29 cellular contexts compared by ENCODE assay signal in the genomic region with DNA sequence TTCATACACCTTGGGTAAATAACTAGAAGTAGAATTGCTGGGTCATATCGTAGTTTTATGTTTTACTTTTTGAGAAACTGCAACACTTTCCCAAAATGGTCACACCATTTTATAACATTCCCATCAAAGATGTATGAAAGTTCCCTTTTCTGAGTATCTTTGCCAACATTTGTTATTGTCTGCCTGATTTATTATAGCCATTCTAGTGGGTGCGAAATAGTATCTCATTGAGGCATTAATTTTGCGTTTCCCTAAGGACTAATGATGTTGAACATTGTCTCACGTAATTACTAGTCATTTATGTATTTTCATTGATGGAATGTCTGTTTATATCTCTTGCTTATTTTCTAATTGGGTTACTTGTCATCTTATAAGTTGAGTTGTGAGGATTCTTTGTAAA. TPM values are rescaled to one million over a fixed set of nuclear protein-coding genes. Genes with fewer than 3 reads are reported as not detected.
DNase-seq lines count a peak whose midpoint lies in the region; ATAC-seq, FAIRE-seq and TF ChIP-seq lines count a peak whose summit lies in the region.
"Had no signal": no experiment of that assay in that cellular context is flagged by ENCODE, and none has a peak within 500 bp of the region (broad histone marks: within the 10 kb centered on the region; RNA-seq: fewer than 3 reads in every experiment).

No MANE protein-coding gene starts in this region.

- POLR2A ChIA-PET in HepG2 (lab: Yijun Ruan, JAX), result no interaction called here

- H3K27ac ChIP-seq in HepG2 (ENCODE audit: extremely low read length, insufficient read depth, low read length) (no peak overlapping the region), right lobe of liver (no peak overlapping the region), gastrocnemius medialis (peak overlapping the region; percentile 87 to 94 (median 90))
- H3K27ac ChIP-seq: BLaER1 had no signal

- peaks cover 22% of the 10 kb centered on the region for H3K4me1 Mint-ChIP-seq in neural crest cell

- ATAC-seq in HepG2 (no peak), right lobe of liver (no peak), gastrocnemius medialis (no peak), HG03571 (IDR thresholded peaks at IDR 0.05; ENCODE audit: unreplicated experiment) (no peak)
- ATAC-seq: GM12878 had no signal

- TF ChIP-seq CTCF in HepG2 (CRISPR knock-in tag; IDR thresholded peaks at IDR 0.05), result no peak
- no peak for TF ChIP-seq CTCF in right lobe of liver (IDR thresholded peaks at IDR 0.05)
- no peak for TF ChIP-seq CTCF in neural crest cell (conservative IDR thresholded peaks at IDR 0.05)
- TF ChIP-seq CTCF in gastrocnemius medialis (IDR thresholded peaks at IDR 0.05 in 4 of 5, conservative IDR thresholded peaks at IDR 0.05 in 1 of 5), result no peak

- H3K4me2 ChIP-seq in HepG2 (ENCODE audit: low read depth, low read length), result no peak overlapping the region
- H3K4me2 ChIP-seq: BLaER1 had no signal

- no peak for FAIRE-seq in HepG2 (lab: Jason Lieb, UNC)
- FAIRE-seq: A204.1, GM12878, GM12892, GM18507 had no signal

- H3K27me3 Mint-ChIP-seq in neural crest cell (ENCODE audit: low read depth), result peaks cover 18% of the 10 kb centered on the region

- H3K4me1 ChIP-seq in HepG2 (ENCODE audit: insufficient read depth, low read length) (peaks cover 36% of the 10 kb centered on the region), right lobe of liver (peaks cover 0 to 8% (median 0%) of the 10 kb centered on the region in 4 donors), gastrocnemius medialis (peaks cover 32 to 45% of the 10 kb centered on the region in 2 donors)
- H3K4me1 ChIP-seq: BE2C had no signal

- peaks cover 77% of the 10 kb centered on the region for H3K79me2 ChIP-seq in HepG2 (ENCODE audit: insufficient read depth, low read length)

- peak overlapping the region; percentile 31 for H3K4me3 Mint-ChIP-seq in neural crest cell
- H3K4me3 Mint-ChIP-seq: CD14-positive monocyte; CD4-positive, alpha-beta memory T cell; CD4-positive, CD25-positive, alpha-beta regulatory T cell; CD8-positive, alpha-beta memory T cell had no signal

- H4K20me1 ChIP-seq in HepG2 (ENCODE audit: insufficient read depth, low read length), result peaks cover 2% of the 10 kb centered on the region; the same call in 1 of the 2 replicates
- H4K20me1 ChIP-seq: BLaER1 had no signal

- no peak for TF ChIP-seq POLR2A in HepG2 (IDR thresholded peaks at IDR 0.05; ENCODE audit: insufficient read depth in 1 of 2, low read depth in 2 of 2, low read length in 2 of 2)
- TF ChIP-seq POLR2A in right lobe of liver (IDR thresholded peaks at IDR 0.05), result no peak
- TF ChIP-seq POLR2A in gastrocnemius medialis (IDR thresholded peaks at IDR 0.05), result no peak

- WGBS in HepG2 (ENCODE audit: low lambda C conversion rate), result 88% methylated on average over 4 of the region's 4 CpGs
- WGBS in right lobe of liver (ENCODE audit: insufficient coverage, low coverage, low lambda C conversion rate, missing lambda C conversion rate), result 64% methylated on average over 4 of the region's 4 CpGs

- in situ Hi-C loops in HepG2 (cut with HindIII; ENCODE audit: extremely low pct_ligation_motif_present, low pct_unique_long_range_greater_than_20kb) (loop anchor here (5.0 kb wide), 1 partner anchor 39 kb away; no protein-coding TSS in a partner anchor), gastrocnemius medialis (cut with MboI; ENCODE audit: low sequenced_read_pairs in 4 of 4) (no loop called here)

- no peak overlapping the region for H3K27ac Mint-ChIP-seq in neural crest cell (ENCODE audit: unreplicated experiment)
- H3K27ac Mint-ChIP-seq: CD14-positive monocyte; CD4-positive, alpha-beta memory T cell; CD4-positive, CD25-positive, alpha-beta regulatory T cell; CD8-positive, alpha-beta memory T cell had no signal

- peaks cover 3% of the 10 kb centered on the region for H3K9me3 Mint-ChIP-seq in neural crest cell

- H2AFZ ChIP-seq in HepG2 (ENCODE audit: low read length), result no peak overlapping the region

- no peak overlapping the region for H3K9ac ChIP-seq in HepG2 (ENCODE audit: insufficient read depth, low read depth, low read length)
- H3K9ac ChIP-seq: BLaER1 had no signal

- intact Hi-C loops in HepG2 (cut with micrococcal nuclease; ENCODE audit: unreplicated experiment) (loop anchor here (5.0 kb wide), 1 partner anchor 39 kb away; no protein-coding TSS in a partner anchor), right lobe of liver (cut with DNase I) (no loop called here), gastrocnemius medialis (cut with DNase I; ENCODE audit: low total_unique reads) (loop anchor here (5.0 kb wide), 5 partner anchors 59 to 291 kb away; partner anchors contain the start of genes FYB2 and PLPP3)

- DNase-seq in HepG2 (ENCODE audit: low spot score), result no peak
- no peak for DNase-seq in right lobe of liver
- no peak for DNase-seq in neural crest cell (ENCODE audit: low read depth, low spot score)
- DNase-seq in gastrocnemius medialis, result no peak
- no peak for DNase-seq in RKO (ENCODE audit: low spot score)
- DNase-seq in NCI-H226, result no peak
- DNase-seq: 8988T; ACHN; BE2C; C1 segment of cervical spinal cord; CD4-positive, alpha-beta memory T cell; CD4-positive, CD25-positive, alpha-beta regulatory T cell; CD8-positive, alpha-beta memory T cell; COR-L47; DMS 273 treated with DMSO at 0.1 percent for 48 hours; DMS153; DMS53; DMS79; DND-41; EL; GDM1 had no signal

- CTCF ChIA-PET in HepG2 (lab: Yijun Ruan, JAX; ENCODE audit: low intra/inter-chr PET ratio, low total read pairs), result no interaction called here

- no TSS peak for BruUV-seq in HepG2 (replicated peaks; lab: Mats Ljungman, UMichigan)

- no peaks in the 10 kb centered on the region for H3K36me3 Mint-ChIP-seq in neural crest cell (ENCODE audit: low read depth)
- H3K36me3 Mint-ChIP-seq: CD4-positive, alpha-beta memory T cell; CD4-positive, CD25-positive, alpha-beta regulatory T cell had no signal

- no peak overlapping the region for H3K4me3 ChIP-seq in HepG2 (replicated peaks in 1 of 3; ENCODE audit: insufficient read depth in 1 of 3, low read depth in 2 of 3, low read length in 3 of 3)
- no peak overlapping the region for H3K4me3 ChIP-seq in right lobe of liver
- no peak overlapping the region for H3K4me3 ChIP-seq in gastrocnemius medialis
- H3K4me3 ChIP-seq: BLaER1, GM12878 had no signal

- no peak for TF ChIP-seq EP300 in HepG2 (IDR thresholded peaks at IDR 0.05; ENCODE audit: low read depth in 2 of 2, low read length in 2 of 2)
- TF ChIP-seq EP300 in HepG2 (CRISPR knock-in tag; IDR thresholded peaks at IDR 0.05; ENCODE audit: borderline replicate concordance), result no peak

- H3K36me3 ChIP-seq in HepG2 (replicated peaks in 1 of 2; ENCODE audit: control insufficient read depth in 1 of 2, insufficient read depth in 2 of 2, low read length in 2 of 2) (no peaks in the 10 kb centered on the region), right lobe of liver (no peaks in the 10 kb centered on the region), gastrocnemius medialis (no peaks in the 10 kb centered on the region)
- H3K36me3 ChIP-seq: BE2C, BLaER1 had no signal

- no peak for TF ChIP-seq RAD21 in HepG2 (CRISPR knock-in tag; IDR thresholded peaks at IDR 0.05)

- H3K27me3 ChIP-seq in HepG2 (ENCODE audit: control insufficient read depth in 1 of 2, insufficient read depth in 2 of 2, low read length in 2 of 2) (no peaks in the 10 kb centered on the region; a peak in 1 of 5 replicates), right lobe of liver (no peaks in the 10 kb centered on the region), gastrocnemius medialis (no peaks in the 10 kb centered on the region)

- H3K9me3 ChIP-seq in HepG2 (ENCODE audit: low read length) (no peaks in the 10 kb centered on the region), right lobe of liver (no peaks in the 10 kb centered on the region), gastrocnemius medialis (no peaks in the 10 kb centered on the region)
- H3K9me3 ChIP-seq: BE2C, BLaER1 had no signal

TF ChIP-seq in HepG2, 621 proteins besides CTCF, POLR2A, EP300 and RAD21:
- TF ChIP-seq MIER3 (CRISPR knock-in tag; IDR thresholded peaks at IDR 0.05; ENCODE audit: borderline replicate concordance) (no peak), ZNF7 (CRISPR knock-in tag; IDR thresholded peaks at IDR 0.05) (peak; percentile 93)

RNA-seq across cellular contexts. Expression of gene PRKAA2, which starts 3.4 kb away (rescaled TPM):
- 6.0 and 8.6 TPM in 2 replicates for total RNA-seq in HepG2 (2016; rRNA removed; fragmentation: Illumina TruSeq; extraction: Trizol)
- 0.71 and 0.97 TPM in 2 replicates for total RNA-seq in HepG2 (2016; cell fraction: cytosol; rRNA removed; fragmentation: Illumina TruSeq; extraction: Trizol; ENCODE audit: low read depth)
- total RNA-seq in HepG2 (2016; cell fraction: insoluble cytoplasmic fraction; rRNA removed; fragmentation: Illumina TruSeq; extraction: Trizol), result 5.6 and 8.1 TPM in 2 replicates
- 2.4 and 3.1 TPM in 2 replicates for total RNA-seq in HepG2 (2016; cell fraction: membrane; rRNA removed; fragmentation: Illumina TruSeq; extraction: Trizol)
- total RNA-seq in HepG2 (2016; cell fraction: nucleus; rRNA removed; fragmentation: Illumina TruSeq; extraction: Trizol), result 9.4 and 10.0 TPM in 2 replicates
- polyA plus RNA-seq in HepG2 (2011; rRNA removed), result 5.6 and 7.5 TPM in 2 replicates
- 2.1 and 3.7 TPM in 2 replicates for polyA plus RNA-seq in HepG2 (2011; cell fraction: cytosol; rRNA removed)
- 5.2 and 7.1 TPM in 2 replicates for polyA plus RNA-seq in HepG2 (2011; cell fraction: nucleus; rRNA removed)
- 7.4 and 7.9 TPM in 2 replicates for polyA plus RNA-seq in HepG2 (2012)
- polyA plus RNA-seq in HepG2 (2016; cell fraction: cytosol; fragmentation: Illumina TruSeq; extraction: Trizol; ENCODE audit: low read depth), result 0.31 and 0.33 TPM in 2 replicates
- polyA plus RNA-seq in HepG2 (2016; cell fraction: insoluble cytoplasmic fraction; fragmentation: Illumina TruSeq; extraction: Trizol; ENCODE audit: low read depth), result 5.8 TPM in 2 replicates
- polyA plus RNA-seq in HepG2 (2016; cell fraction: membrane; fragmentation: Illumina TruSeq; extraction: Trizol; ENCODE audit: low read depth), result 0.77 and 1.1 TPM in 2 replicates
- polyA plus RNA-seq in HepG2 (2016; cell fraction: nucleus; fragmentation: Illumina TruSeq; extraction: Trizol; ENCODE audit: insufficient read depth, low read depth), result 8.6 and 9.8 TPM in 2 replicates
- polyA minus RNA-seq in HepG2 (2011; rRNA and poly(A)+ RNA removed; ENCODE audit: low replicate concordance), result 9.3 and 9.6 TPM in 2 replicates
- 8.8 and 10.5 TPM in 2 replicates for polyA minus RNA-seq in HepG2 (2011; cell fraction: cytosol; rRNA and poly(A)+ RNA removed)
- 31.1 and 31.5 TPM in 2 replicates for polyA minus RNA-seq in HepG2 (2011; cell fraction: nucleus; rRNA and poly(A)+ RNA removed)
- total RNA-seq in right lobe of liver, result 1 to 10 TPM in 3 of 6 experiments, under 1 TPM in 3; 0.37 to 3.2 (median 1.2) TPM
- 4.8 and 4.9 TPM in 2 replicates for total RNA-seq in neural crest cell
- total RNA-seq in gastrocnemius medialis, result 10 to 100 TPM; 24.6 to 78.6 (median 70.9) TPM
- total RNA-seq: CD4-positive, alpha-beta memory T cell; CD4-positive, CD25-positive, alpha-beta regulatory T cell; CD8-positive, alpha-beta memory T cell; G401; GM12878 had no signal
- polyA plus RNA-seq: CD14-positive monocyte; CD4-positive, alpha-beta memory T cell; CD4-positive, CD25-positive, alpha-beta regulatory T cell; CD8-positive, alpha-beta memory T cell had no signal

Comparison
In these comparisons a context has a peak if more than half of its experiments do, and no peak if none do; other contexts are left out.
1. intact Hi-C loops: an anchor here in HepG2 (5.0 kb wide) and gastrocnemius medialis (5.0 kb wide); none called in right lobe of liver.
2. H3K27ac ChIP-seq: peak in gastrocnemius medialis (4 of 4); none in HepG2 (single experiment) and right lobe of liver (0 of 3).